7 cellular contexts compared by ENCODE assay signal in genomic region chr3:100047455-100048141, GRCh38.
DNase-seq lines count a peak whose midpoint lies in the region; ATAC-seq and TF ChIP-seq lines count a peak whose summit lies in the region.

No MANE protein-coding gene starts in this region.

- WGBS in GM23248 (ENCODE audit: low coverage in 1 of 2, low lambda C conversion rate in 2 of 2, missing lambda C conversion rate in 2 of 2), 2 experiments, result 48 to 53% methylated on average over 6 of the region's 6 CpGs
- WGBS in adrenal gland, 4 donors, result 58 to 72% (median 61%) methylated on average over 6 of the region's 6 CpGs
- 57% methylated on average over 6 of the region's 6 CpGs for WGBS in right lobe of liver (ENCODE audit: insufficient coverage, low coverage, low lambda C conversion rate, missing lambda C conversion rate)

- H3K4me2 ChIP-seq in GM23248 (ENCODE audit: unreplicated experiment) (peak overlapping the region; percentile 73), KMS-11 (peak overlapping the region; percentile 89)

- no peaks in the 10 kb centered on the region for H3K9me3 ChIP-seq in GM23248 (ENCODE audit: low read depth)
- H3K9me3 ChIP-seq in adrenal gland (replicated peaks in 1 of 3), result no peaks in the 10 kb centered on the region
- H3K9me3 ChIP-seq in right lobe of liver, result no peaks in the 10 kb centered on the region
- no peaks in the 10 kb centered on the region for H3K9me3 ChIP-seq in BE2C

- H3K4me3 ChIP-seq in GM23248 (peak overlapping the region; percentile 33; the same call in 1 of the 2 replicates), KMS-11 (IDR thresholded peaks at IDR 0.05; ENCODE audit: insufficient read depth, low read depth, low read length) (peak overlapping the region; percentile 45), adrenal gland (peak overlapping the region in 1 of 4 donors; percentile 1), right lobe of liver (no peak overlapping the region), BE2C (ENCODE audit: low read depth, low read length) (no peak overlapping the region)

- H2AFZ ChIP-seq in GM23248, result no peak overlapping the region
- no peak overlapping the region for H2AFZ ChIP-seq in KMS-11 (ENCODE audit: low read depth)

- H4K20me1 ChIP-seq in GM23248 (ENCODE audit: insufficient read depth), result no peaks in the 10 kb centered on the region
- no peaks in the 10 kb centered on the region for H4K20me1 ChIP-seq in KMS-11 (ENCODE audit: insufficient read depth)

- TF ChIP-seq CTCF in KMS-11 (conservative IDR thresholded peaks at IDR 0.05; ENCODE audit: low read depth, low read length), result no peak
- TF ChIP-seq CTCF in adrenal gland (IDR thresholded peaks at IDR 0.05), result no peak
- no peak for TF ChIP-seq CTCF in right lobe of liver (IDR thresholded peaks at IDR 0.05)
- no peak for TF ChIP-seq CTCF in BE2C (IDR thresholded peaks at IDR 0.05; ENCODE audit: low read depth, low read length)

- H3K27me3 ChIP-seq in GM23248 (replicated peaks; ENCODE audit: insufficient read depth) (no peaks in the 10 kb centered on the region), KMS-11 (ENCODE audit: insufficient read depth, low read depth) (peaks cover 3% of the 10 kb centered on the region), adrenal gland (no peaks in the 10 kb centered on the region), right lobe of liver (no peaks in the 10 kb centered on the region), BE2C (no peaks in the 10 kb centered on the region)

- no peaks in the 10 kb centered on the region for H3K9me2 ChIP-seq in GM23248 (ENCODE audit: insufficient read depth)

- intact Hi-C loops in adrenal gland (cut with DNase I), result no loop called here
- intact Hi-C loops in right lobe of liver (cut with DNase I), result no loop called here

- H3K36me3 ChIP-seq in GM23248 (ENCODE audit: low read depth) (no peaks in the 10 kb centered on the region), KMS-11 (ENCODE audit: insufficient read depth) (no peaks in the 10 kb centered on the region), adrenal gland (replicated peaks in 1 of 2) (no peaks in the 10 kb centered on the region), right lobe of liver (no peaks in the 10 kb centered on the region), BE2C (no peaks in the 10 kb centered on the region)

- ATAC-seq in GM18502 (IDR thresholded peaks at IDR 0.05; ENCODE audit: poor library complexity, unreplicated experiment), result peak; percentile 79
- ATAC-seq in right lobe of liver, result peak; percentile 55 to 78 (median 73)

- H3K27ac ChIP-seq in GM23248 (peak overlapping the region; percentile 25), KMS-11 (peak overlapping the region; percentile 41; the same call in 1 of the 2 replicates), adrenal gland (peak overlapping the region in 4 of 5 donors; percentile 36 to 75 (median 40)), right lobe of liver (peak overlapping the region in 2 of 3 donors; percentile 1 to 24)

- H3K79me2 ChIP-seq in GM23248 (ENCODE audit: insufficient read depth) (no peaks in the 10 kb centered on the region), KMS-11 (ENCODE audit: insufficient read depth, low read depth) (no peaks in the 10 kb centered on the region)

- H3K4me1 ChIP-seq in GM23248 (ENCODE audit: insufficient read depth), result peaks cover 47% of the 10 kb centered on the region
- H3K4me1 ChIP-seq in KMS-11 (ENCODE audit: low read depth, poor library complexity, severe bottlenecking), result peaks cover 57% of the 10 kb centered on the region
- peaks cover 15 to 41% of the 10 kb centered on the region in 2 donors for H3K4me1 ChIP-seq in adrenal gland (replicated peaks in 1 of 2)
- peaks cover 0 to 3% (median 0%) of the 10 kb centered on the region in 4 donors for H3K4me1 ChIP-seq in right lobe of liver
- H3K4me1 ChIP-seq in BE2C, result peaks cover 3% of the 10 kb centered on the region

- peak; percentile 86 for DNase-seq in GM23248
- DNase-seq in adrenal gland, result peak in 2 of 7 donors; percentile 15 to 39
- no peak for DNase-seq in right lobe of liver
- DNase-seq in BE2C, result no peak
- DNase-seq in cortex of kidney (lab: John Stamatoyannopoulos, UW), result no peak

- peaks cover 44% of the 10 kb centered on the region for H3F3A ChIP-seq in GM23248 (ENCODE audit: insufficient read depth)

- TF ChIP-seq POLR2A in adrenal gland (IDR thresholded peaks at IDR 0.05), result no peak
- TF ChIP-seq POLR2A in right lobe of liver (IDR thresholded peaks at IDR 0.05), result no peak

- H3K9ac ChIP-seq in GM23248 (0 out of 2 replicates have a peak overlapping the region, but pooled peaks have one; percentile 5), KMS-11 (no peak overlapping the region)

- in situ Hi-C loops in GM23248 (cut with MboI), result no loop called here

Comparison
In these comparisons a context has a peak if more than half of its experiments do, and no peak if none do; other contexts are left out.
1. H3K4me3 ChIP-seq: peak in GM23248 (single experiment) and KMS-11 (single experiment); none in right lobe of liver (0 of 3) and BE2C (single experiment).
2. Peak in every context shown above with its lines, with median percentiles within 50 percentile points of each other: H3K27ac ChIP-seq.